ENCODE assay signal across 23 cellular contexts in genomic region chr20:48886189-48886588, GRCh38.
"Had no signal": no experiment of that assay in that cellular context is flagged by ENCODE, and none has a peak within 500 bp of the region (broad histone marks: within the 10 kb centered on the region; RNA-seq: fewer than 3 reads in every experiment).

No MANE protein-coding gene starts in this region.

- H3K27me3 Mint-ChIP-seq: activated CD8-positive, alpha-beta T cell treated with anti-CD3 and anti-CD28 coated beads for 36 hours; activated naive CD8-positive, alpha-beta T cell treated with anti-CD3 and anti-CD28 coated beads for 36 hours had no signal

- H3K9me3 ChIP-seq: Peyer's patch had no signal

- DNase-seq: activated CD4-positive, alpha-beta T cell treated with anti-CD3 and anti-CD28 coated beads for 36 hours; activated CD8-positive, alpha-beta memory T cell treated with anti-CD3 and anti-CD28 coated beads, Interleukin-2, amount 50 U/mL, for 4 hours; activated CD8-positive, alpha-beta T cell treated with anti-CD3 and anti-CD28 coated beads for 36 hours; activated gamma-delta T cell treated with Interleukin-2 at 50 U/mL for 16 hours; activated naive CD4-positive, alpha-beta T cell treated with anti-CD3 and anti-CD28 coated beads, Interleukin-2, amount 10 ng/mL, durations not matched to agents 7 days and 5 days; activated naive CD8-positive, alpha-beta T cell treated with anti-CD3 and anti-CD28 coated beads for 36 hours; activated T-cell treated with anti-CD3 and anti-CD28 coated beads, Interleukin-2, amount 50 U/mL, for 72 hours; caudate nucleus; Karpas-422; NCI-H1048; NCI-H2029; NCI-H2107; NCI-H2171 treated with DMSO at 0.1 percent for 48 hours; NCI-H345; NCI-H510A; NCI-H526 treated with DMSO at 0.1 percent for 48 hours; NCI-H82; Peyer's patch; SIG-M5; T-helper 1 cell had no signal

- H3K27ac Mint-ChIP-seq: activated CD4-positive, alpha-beta T cell treated with anti-CD3 and anti-CD28 coated beads for 36 hours; activated CD8-positive, alpha-beta T cell treated with anti-CD3 and anti-CD28 coated beads for 36 hours; activated naive CD4-positive, alpha-beta T cell treated with anti-CD3 and anti-CD28 coated beads, Interleukin-2, amount 10 ng/mL, durations not matched to agents 7 days and 5 days; activated naive CD8-positive, alpha-beta T cell treated with anti-CD3 and anti-CD28 coated beads for 36 hours; activated T-cell treated with anti-CD3 and anti-CD28 coated beads, Interleukin-2, amount 50 U/mL, for 72 hours; activated T-helper 2 cell treated with anti-CD3 and anti-CD28 coated beads, Interferon-gamma antibody, Interleukin-2, Interleukin-4, amounts not matched to agents 10 μg/mL and 5 μg/mL and 100 μg/mL, durations not matched to agents 14 hours and 24 hours and 36 hours had no signal

- H3K9me3 Mint-ChIP-seq: activated CD8-positive, alpha-beta T cell treated with anti-CD3 and anti-CD28 coated beads for 36 hours; activated naive CD4-positive, alpha-beta T cell treated with anti-CD3 and anti-CD28 coated beads, Interleukin-2, amount 10 ng/mL, durations not matched to agents 7 days and 5 days; activated naive CD8-positive, alpha-beta T cell treated with anti-CD3 and anti-CD28 coated beads for 36 hours; activated T-cell treated with anti-CD3 and anti-CD28 coated beads, Interleukin-2, amount 50 U/mL, for 72 hours; activated T-helper 2 cell treated with anti-CD3 and anti-CD28 coated beads, Interferon-gamma antibody, Interleukin-2, Interleukin-4, amounts not matched to agents 10 μg/mL and 5 μg/mL and 100 μg/mL, durations not matched to agents 14 hours and 24 hours and 36 hours had no signal

- H3K27ac ChIP-seq: Peyer's patch, RWPE1, VCaP had no signal

- ATAC-seq: activated CD4-positive, alpha-beta T cell treated with anti-CD3 and anti-CD28 coated beads for 36 hours; activated CD8-positive, alpha-beta T cell treated with anti-CD3 and anti-CD28 coated beads for 36 hours; activated T-cell treated with anti-CD3 and anti-CD28 coated beads, Interleukin-2, amount 50 U/mL, for 72 hours had no signal

- H3K4me3 Mint-ChIP-seq: activated CD4-positive, alpha-beta T cell treated with anti-CD3 and anti-CD28 coated beads for 36 hours; activated CD8-positive, alpha-beta T cell treated with anti-CD3 and anti-CD28 coated beads for 36 hours; activated naive CD4-positive, alpha-beta T cell treated with anti-CD3 and anti-CD28 coated beads, Interleukin-2, amount 10 ng/mL, durations not matched to agents 7 days and 5 days; activated naive CD8-positive, alpha-beta T cell treated with anti-CD3 and anti-CD28 coated beads for 36 hours; activated T-cell treated with anti-CD3 and anti-CD28 coated beads, Interleukin-2, amount 50 U/mL, for 72 hours had no signal

- H3K27me3 ChIP-seq: Peyer's patch had no signal

- H3K4me1 Mint-ChIP-seq: activated CD4-positive, alpha-beta T cell treated with anti-CD3 and anti-CD28 coated beads for 36 hours; activated naive CD4-positive, alpha-beta T cell treated with anti-CD3 and anti-CD28 coated beads, Interleukin-2, amount 10 ng/mL, durations not matched to agents 7 days and 5 days had no signal

- H3K4me3 ChIP-seq: Peyer's patch had no signal

- H3K36me3 ChIP-seq: Peyer's patch had no signal

- H3K4me1 ChIP-seq: Peyer's patch had no signal

- H3K36me3 Mint-ChIP-seq: activated naive CD4-positive, alpha-beta T cell treated with anti-CD3 and anti-CD28 coated beads, Interleukin-2, amount 10 ng/mL, durations not matched to agents 7 days and 5 days; activated naive CD8-positive, alpha-beta T cell treated with anti-CD3 and anti-CD28 coated beads for 36 hours had no signal
